In genomic region chr7:85153715-85154114, GRCh38 we compare ENCODE assay signal across 39 cellular contexts. TPM values are rescaled to one million over a fixed set of nuclear protein-coding genes. Genes with fewer than 3 reads are reported as not detected.
"Had no signal": no experiment of that assay in that cellular context is flagged by ENCODE, and none has a peak within 500 bp of the region (broad histone marks: within the 10 kb centered on the region; RNA-seq: fewer than 3 reads in every experiment).

No MANE protein-coding gene starts in this region.

- H3K4me1 Mint-ChIP-seq: activated B cell treated with CpG ODN at 0.5 μM for 24 hours; activated CD4-positive, alpha-beta T cell treated with anti-CD3 and anti-CD28 coated beads, Interleukin-2, amount 10 ng/mL, durations not matched to agents 24 days and 14 days; activated naive CD8-positive, alpha-beta T cell treated with anti-CD3 and anti-CD28 coated beads for 36 hours; activated T-helper 17 cell treated with anti-CD3 and anti-CD28 coated beads, Interleukin-2, amount 50 U/mL, for 72 hours; central memory CD8-positive, alpha-beta T cell had no signal

- DNase-seq: activated B cell treated with CpG ODN at 0.5 μM for 24 hours; activated CD4-positive, alpha-beta memory T cell treated with anti-CD3 and anti-CD28 coated beads for 36 hours; activated CD4-positive, alpha-beta T cell treated with anti-CD3 and anti-CD28 coated beads for 4 hours; activated CD4-positive, alpha-beta T cell treated with anti-CD3 and anti-CD28 coated beads, Interleukin-2, amount 10 ng/mL, durations not matched to agents 24 days and 14 days; activated CD4-positive, alpha-beta T cell treated with anti-CD3 and anti-CD28 coated beads, Interleukin-2, amount 50 U/mL, for 1 hour; activated CD4-positive, alpha-beta T cell treated with anti-CD3 and anti-CD28 coated beads, Interleukin-2, amount 50 U/mL, for 4 hours; activated CD4-positive, CD25-positive, alpha-beta regulatory T cell treated with anti-CD3 and anti-CD28 coated beads, Interleukin-2, amount 50 U/mL, for 72 hours; activated CD8-positive, alpha-beta memory T cell treated with anti-CD3 and anti-CD28 coated beads, Interleukin-2, amount 50 U/mL, for 4 hours; activated CD8-positive, alpha-beta T cell treated with anti-CD3 and anti-CD28 coated beads for 36 hours; activated effector memory CD4-positive, alpha-beta T cell treated with anti-CD3 and anti-CD28 coated beads, Interleukin-2, amount 50 U/mL, for 16 hours; activated gamma-delta T cell treated with Interleukin-2 at 50 U/mL for 16 hours; activated naive CD4-positive, alpha-beta T cell; activated naive CD4-positive, alpha-beta T cell treated with anti-CD3 and anti-CD28 coated beads for 36 hours; activated naive CD4-positive, alpha-beta T cell treated with anti-CD3 and anti-CD28 coated beads, Interleukin-2, amount 50 U/mL, for 16 hours; activated naive CD8-positive, alpha-beta T cell treated with anti-CD3 and anti-CD28 coated beads for 36 hours; activated T-cell treated with anti-CD3 and anti-CD28 coated beads for 4 hours; activated T-cell treated with anti-CD3 and anti-CD28 coated beads, Interleukin-2, amount 50 U/mL, for 1 hour; activated T-cell treated with anti-CD3 and anti-CD28 coated beads, Interleukin-2, amount 50 U/mL, for 4 hours; activated T-cell treated with anti-CD3 and anti-CD28 coated beads, Interleukin-2, amount 50 U/mL, for 72 hours; adrenal gland; amygdala; anterior cingulate cortex; caudate nucleus; cerebellar nuclear complex; T-helper 2 cell; T-helper 9 cell had no signal

- H3K9me3 Mint-ChIP-seq: activated B cell treated with CpG ODN at 0.5 μM for 24 hours; activated CD4-positive, alpha-beta T cell treated with anti-CD3 and anti-CD28 coated beads, Interleukin-2, amount 10 ng/mL, durations not matched to agents 24 days and 14 days; activated T-helper 1 cell treated with anti-CD3 and anti-CD28 coated beads, Interleukin-12 subunit alpha, Interleukin-12 subunit beta, Interleukin-2, Interleukin-4 antibody, amounts not matched to agents 30 ng/mL and 10 ng/mL and 1 ng/mL, durations not matched to agents 14 hours and 24 hours and 36 hours had no signal

- H3K27ac Mint-ChIP-seq: activated B cell treated with CpG ODN at 0.5 μM for 24 hours; activated CD4-positive, alpha-beta memory T cell treated with anti-CD3 and anti-CD28 coated beads for 36 hours; activated CD4-positive, alpha-beta T cell treated with anti-CD3 and anti-CD28 coated beads, Interleukin-2, amount 10 ng/mL, durations not matched to agents 24 days and 14 days; activated CD8-positive, alpha-beta T cell treated with anti-CD3 and anti-CD28 coated beads for 36 hours; activated naive CD4-positive, alpha-beta T cell treated with anti-CD3 and anti-CD28 coated beads for 36 hours; activated naive CD4-positive, alpha-beta T cell treated with anti-CD3 and anti-CD28 coated beads, Interleukin-2, amount 50 U/mL, for 72 hours; activated naive CD8-positive, alpha-beta T cell treated with anti-CD3 and anti-CD28 coated beads for 36 hours; activated T-cell treated with anti-CD3 and anti-CD28 coated beads, Interleukin-2, amount 50 U/mL, for 72 hours; activated T-helper 1 cell treated with anti-CD3 and anti-CD28 coated beads, Interleukin-12 subunit alpha, Interleukin-12 subunit beta, Interleukin-2, Interleukin-4 antibody, amounts not matched to agents 30 ng/mL and 10 ng/mL and 1 ng/mL, durations not matched to agents 14 hours and 24 hours and 36 hours; activated T-helper 17 cell treated with anti-CD3 and anti-CD28 coated beads, Interleukin-2, amount 50 U/mL, for 72 hours; brain; T-helper 1 cell treated with Interleukin-12 subunit alpha and Interleukin-12 subunit beta and Interleukin-4 antibody, amounts not matched to agents 30 μg/mL and 1 μg/mL, for 36 hours; T-helper 2 cell treated with Interferon-gamma antibody and Interleukin-4, amounts not matched to agents 5 μg/mL and 100 μg/mL, for 36 hours had no signal

- H3K27me3 ChIP-seq: adrenal gland, ascending aorta, cardiac muscle cell had no signal

- H3K36me3 Mint-ChIP-seq: activated CD4-positive, alpha-beta memory T cell treated with anti-CD3 and anti-CD28 coated beads for 36 hours; activated naive CD8-positive, alpha-beta T cell treated with anti-CD3 and anti-CD28 coated beads for 36 hours had no signal

- H3K4me3 Mint-ChIP-seq: activated B cell treated with CpG ODN at 0.5 μM for 24 hours; activated CD4-positive, alpha-beta memory T cell treated with anti-CD3 and anti-CD28 coated beads for 36 hours; activated CD4-positive, alpha-beta T cell treated with anti-CD3 and anti-CD28 coated beads, Interleukin-2, amount 10 ng/mL, durations not matched to agents 24 days and 14 days; activated CD8-positive, alpha-beta T cell treated with anti-CD3 and anti-CD28 coated beads for 36 hours; activated naive CD4-positive, alpha-beta T cell treated with anti-CD3 and anti-CD28 coated beads for 36 hours; activated naive CD8-positive, alpha-beta T cell treated with anti-CD3 and anti-CD28 coated beads for 36 hours; activated T-cell treated with anti-CD3 and anti-CD28 coated beads, Interleukin-2, amount 50 U/mL, for 4 hours; activated T-cell treated with anti-CD3 and anti-CD28 coated beads, Interleukin-2, amount 50 U/mL, for 72 hours; activated T-helper 1 cell treated with anti-CD3 and anti-CD28 coated beads, Interleukin-12 subunit alpha, Interleukin-12 subunit beta, Interleukin-2, Interleukin-4 antibody, amounts not matched to agents 30 ng/mL and 10 ng/mL and 1 ng/mL, durations not matched to agents 14 hours and 24 hours and 36 hours; activated T-helper 17 cell treated with anti-CD3 and anti-CD28 coated beads, Interleukin-2, amount 50 U/mL, for 72 hours; brain; central memory CD8-positive, alpha-beta T cell; T-helper 1 cell treated with Interleukin-12 subunit alpha and Interleukin-12 subunit beta and Interleukin-4 antibody, amounts not matched to agents 30 μg/mL and 1 μg/mL, for 36 hours; T-helper 2 cell treated with Interferon-gamma antibody and Interleukin-4, amounts not matched to agents 5 μg/mL and 100 μg/mL, for 36 hours had no signal

- H3K9me3 ChIP-seq: adrenal gland, ascending aorta had no signal

- H3K27ac ChIP-seq: adrenal gland, ascending aorta, cardiac muscle cell, VCaP had no signal

- H3K36me3 ChIP-seq: adrenal gland, ascending aorta, cardiac muscle cell had no signal

- ATAC-seq: activated CD8-positive, alpha-beta T cell treated with anti-CD3 and anti-CD28 coated beads for 36 hours; activated naive CD4-positive, alpha-beta T cell treated with anti-CD3 and anti-CD28 coated beads, Interleukin-2, amount 50 U/mL, for 72 hours; activated T-cell treated with anti-CD3 and anti-CD28 coated beads, Interleukin-2, amount 50 U/mL, for 4 hours; activated T-cell treated with anti-CD3 and anti-CD28 coated beads, Interleukin-2, amount 50 U/mL, for 72 hours; activated T-helper 17 cell treated with anti-CD3 and anti-CD28 coated beads, Interleukin-2, amount 50 U/mL, for 72 hours had no signal

- H3K4me1 ChIP-seq: adrenal gland, ascending aorta had no signal

- FAIRE-seq: bronchial epithelial cell, TTC549 had no signal

- H3K4me3 ChIP-seq: adrenal gland, ascending aorta, cardiac muscle cell had no signal

- H3K27me3 Mint-ChIP-seq: activated B cell treated with CpG ODN at 0.5 μM for 24 hours; activated CD4-positive, alpha-beta memory T cell treated with anti-CD3 and anti-CD28 coated beads for 36 hours; activated CD4-positive, alpha-beta T cell treated with anti-CD3 and anti-CD28 coated beads, Interleukin-2, amount 10 ng/mL, durations not matched to agents 24 days and 14 days; activated CD8-positive, alpha-beta T cell treated with anti-CD3 and anti-CD28 coated beads for 36 hours; activated naive CD8-positive, alpha-beta T cell treated with anti-CD3 and anti-CD28 coated beads for 36 hours; activated T-helper 17 cell treated with anti-CD3 and anti-CD28 coated beads, Interleukin-2, amount 50 U/mL, for 72 hours; central memory CD8-positive, alpha-beta T cell had no signal

RNA-seq across cellular contexts. Expression of gene SEMA3D, which starts 33.1 kb away (rescaled TPM):
- total RNA-seq: activated B cell treated with CpG ODN at 0.5 μM for 24 hours; activated CD4-positive, alpha-beta memory T cell treated with anti-CD3 and anti-CD28 coated beads for 36 hours; activated CD8-positive, alpha-beta memory T cell treated with anti-CD3 and anti-CD28 coated beads for 36 hours; activated CD8-positive, alpha-beta T cell treated with anti-CD3 and anti-CD28 coated beads for 36 hours; activated naive CD4-positive, alpha-beta T cell treated with anti-CD3 and anti-CD28 coated beads for 36 hours; activated naive CD4-positive, alpha-beta T cell treated with anti-CD3 and anti-CD28 coated beads, Interleukin-2, amount 50 U/mL, for 72 hours; activated naive CD8-positive, alpha-beta T cell treated with anti-CD3 and anti-CD28 coated beads for 36 hours; activated T-helper 17 cell treated with anti-CD3 and anti-CD28 coated beads, Interleukin-2, amount 50 U/mL, for 72 hours had no signal
